Comparison of ENCODE assay signal across 23 cellular contexts in genomic region chrX:40015693-40016092, GRCh38.
DNase-seq lines count a peak whose midpoint lies in the region; ATAC-seq and TF ChIP-seq lines count a peak whose summit lies in the region.
"Had no signal": no experiment of that assay in that cellular context is flagged by ENCODE, and none has a peak within 500 bp of the region (broad histone marks: within the 10 kb centered on the region; RNA-seq: fewer than 3 reads in every experiment).

No MANE protein-coding gene starts in this region.

- POLR2A ChIA-PET in CD8-positive, alpha-beta memory T cell (lab: Charles Lee): no interaction called here
- POLR2A ChIA-PET in GM10248 (lab: Yijun Ruan, JAX): no interaction called here

- H3K4me3 ChIP-seq in CD8-positive, alpha-beta memory T cell (ENCODE audit: low read length): no peak overlapping the region
- H3K4me3 ChIP-seq in HUES64 (ENCODE audit: low read length): peak overlapping the region; percentile 55; the same call in 1 of the 2 replicates

- no peaks in the 10 kb centered on the region for H3K36me3 Mint-ChIP-seq in CD8-positive, alpha-beta memory T cell
- H3K36me3 Mint-ChIP-seq in glutamatergic neuron (ENCODE audit: unreplicated experiment) (no peaks in the 10 kb centered on the region), neural crest cell (ENCODE audit: low read depth) (no peaks in the 10 kb centered on the region)
- H3K36me3 Mint-ChIP-seq: activated naive CD4-positive, alpha-beta T cell treated with anti-CD3 and anti-CD28 coated beads, Interleukin-2, amount 50 U/mL, for 72 hours; memory B cell had no signal

- peak overlapping the region in 6 of 7 donors; percentile 23 to 77 (median 64) for H3K4me3 Mint-ChIP-seq in CD8-positive, alpha-beta memory T cell
- H3K4me3 Mint-ChIP-seq in glutamatergic neuron (ENCODE audit: unreplicated experiment): peak overlapping the region; percentile 52
- H3K4me3 Mint-ChIP-seq in neural crest cell: peak overlapping the region; percentile 50
- H3K4me3 Mint-ChIP-seq: activated CD8-positive, alpha-beta T cell treated with anti-CD3 and anti-CD28 coated beads, Interleukin-2, amount 10 ng/mL, durations not matched to agents 7 days and 5 days had no signal

- CTCF ChIA-PET in CD8-positive, alpha-beta memory T cell (lab: Charles Lee): no interaction called here
- CTCF ChIA-PET in GM10248 (lab: Yijun Ruan, JAX): interaction anchor here (1.8 kb wide), 1 partner anchor 10 kb away, joined by 4 read pairs; no protein-coding TSS in a partner anchor

- H3K27ac ChIP-seq in CD8-positive, alpha-beta memory T cell (ENCODE audit: low read depth, low read length): no peak overlapping the region
- H3K27ac ChIP-seq in HUES64 (ENCODE audit: low read depth, low read length): no peak overlapping the region

- ATAC-seq in GM18498 (IDR thresholded peaks at IDR 0.05; ENCODE audit: unreplicated experiment): no peak
- ATAC-seq: activated CD4-positive, CD25-positive, alpha-beta regulatory T cell treated with anti-CD3 and anti-CD28 coated beads, Interleukin-2, amount 50 U/mL, for 24 hours; activated CD8-positive, alpha-beta T cell treated with anti-CD3 and anti-CD28 coated beads, Interleukin-2, amount 10 ng/mL, durations not matched to agents 7 days and 5 days; activated naive CD4-positive, alpha-beta T cell treated with anti-CD3 and anti-CD28 coated beads, Interleukin-2, amount 50 U/mL, for 72 hours; esophagus mucosa had no signal

- H3K27me3 ChIP-seq in CD8-positive, alpha-beta memory T cell (ENCODE audit: insufficient read depth, low read length, poor library complexity, severe bottlenecking): no peaks in the 10 kb centered on the region
- H3K27me3 ChIP-seq in HUES64 (ENCODE audit: insufficient read depth, low read length): peaks cover 52% of the 10 kb centered on the region
- H3K27me3 ChIP-seq: SJSA1, transverse colon had no signal

- H3K4me1 ChIP-seq in CD8-positive, alpha-beta memory T cell (ENCODE audit: insufficient read depth, low read length): peaks cover 10% of the 10 kb centered on the region
- H3K4me1 ChIP-seq in HUES64 (ENCODE audit: insufficient read depth, low read length): peaks cover 28% of the 10 kb centered on the region
- H3K4me1 ChIP-seq: pancreas had no signal

- no peak overlapping the region for H3K9ac ChIP-seq in HUES64 (ENCODE audit: low read depth, low read length)

- no peaks in the 10 kb centered on the region for H3K9me3 ChIP-seq in CD8-positive, alpha-beta memory T cell (ENCODE audit: low read length)
- H3K9me3 ChIP-seq in HUES64 (ENCODE audit: insufficient read depth, low read depth, low read length): no peaks in the 10 kb centered on the region
- H3K9me3 ChIP-seq: pancreas, SJSA1, transverse colon had no signal

- TF ChIP-seq CTCF in glutamatergic neuron (IDR thresholded peaks at IDR 0.05; ENCODE audit: partially characterized antibody, unreplicated experiment): no peak
- TF ChIP-seq CTCF in neural crest cell (conservative IDR thresholded peaks at IDR 0.05): no peak
- TF ChIP-seq CTCF in GM10248 (IDR thresholded peaks at IDR 0.05; ENCODE audit: control extremely low read depth, extremely low read depth, low read depth, missing control alignments): no peak

- 30% methylated on average over 3 of the region's 4 CpGs for WGBS in HUES64

- H3K27me3 Mint-ChIP-seq in CD8-positive, alpha-beta memory T cell: peaks cover 0 to 22% of the 10 kb centered on the region in 2 donors
- H3K27me3 Mint-ChIP-seq in glutamatergic neuron (ENCODE audit: unreplicated experiment): peaks cover 4% of the 10 kb centered on the region
- peaks cover 11% of the 10 kb centered on the region for H3K27me3 Mint-ChIP-seq in neural crest cell (ENCODE audit: low read depth)

- H3K27ac Mint-ChIP-seq in CD8-positive, alpha-beta memory T cell: peak overlapping the region in 2 of 8 donors; percentile 38 to 65
- H3K27ac Mint-ChIP-seq in glutamatergic neuron (ENCODE audit: unreplicated experiment) (no peak overlapping the region), neural crest cell (ENCODE audit: unreplicated experiment) (no peak overlapping the region)
- H3K27ac Mint-ChIP-seq: activated CD8-positive, alpha-beta T cell treated with anti-CD3 and anti-CD28 coated beads, Interleukin-2, amount 10 ng/mL, durations not matched to agents 7 days and 5 days; activated naive CD4-positive, alpha-beta T cell treated with anti-CD3 and anti-CD28 coated beads, Interleukin-2, amount 50 U/mL, for 72 hours; activated T-helper 2 cell treated with anti-CD3 and anti-CD28 coated beads, Interferon-gamma antibody, Interleukin-2, Interleukin-4, amounts not matched to agents 10 μg/mL and 5 μg/mL and 100 μg/mL, durations not matched to agents 14 hours and 24 hours and 36 hours; memory B cell had no signal

- H3K4me1 Mint-ChIP-seq in CD8-positive, alpha-beta memory T cell: peaks cover 6 to 10% (median 10%) of the 10 kb centered on the region in 3 donors
- H3K4me1 Mint-ChIP-seq in glutamatergic neuron (ENCODE audit: low read depth, unreplicated experiment) (peaks cover 5% of the 10 kb centered on the region), neural crest cell (peaks cover 24% of the 10 kb centered on the region)

- no peak for DNase-seq in CD8-positive, alpha-beta memory T cell
- DNase-seq in glutamatergic neuron (no peak), neural crest cell (ENCODE audit: low read depth, low spot score) (no peak), NCI-H69 (lab: John Stamatoyannopoulos, UW) (no peak), GM10248 (ENCODE audit: extremely low spot score) (no peak)
- DNase-seq: activated CD8-positive, alpha-beta T cell treated with anti-CD3 and anti-CD28 coated beads, Interleukin-2, amount 10 ng/mL, durations not matched to agents 7 days and 5 days; DND-41; foreskin fibroblast; NCI-H1105; NCI-H524 treated with DMSO at 0.1 percent for 48 hours; spleen; stimulated activated CD4-positive, alpha-beta T cell treated with anti-CD3 and anti-CD28 coated beads, Interleukin-2, amount 100 ng/mL, for 48 hours; transverse colon had no signal

- no peaks in the 10 kb centered on the region for H3K36me3 ChIP-seq in CD8-positive, alpha-beta memory T cell (ENCODE audit: insufficient read depth, low read length)
- no peaks in the 10 kb centered on the region for H3K36me3 ChIP-seq in HUES64 (ENCODE audit: insufficient read depth, low read length)
- H3K36me3 ChIP-seq: pancreas, right atrium auricular region, SJSA1, spleen, transverse colon had no signal

- peaks cover 0 to 2% (median 2%) of the 10 kb centered on the region in 5 donors for H3K9me3 Mint-ChIP-seq in CD8-positive, alpha-beta memory T cell
- H3K9me3 Mint-ChIP-seq in glutamatergic neuron (ENCODE audit: unreplicated experiment) (peaks cover 7% of the 10 kb centered on the region), neural crest cell (no peaks in the 10 kb centered on the region)
- H3K9me3 Mint-ChIP-seq: activated naive CD4-positive, alpha-beta T cell treated with anti-CD3 and anti-CD28 coated beads, Interleukin-2, amount 50 U/mL, for 72 hours; memory B cell had no signal
